In the genomic region with DNA sequence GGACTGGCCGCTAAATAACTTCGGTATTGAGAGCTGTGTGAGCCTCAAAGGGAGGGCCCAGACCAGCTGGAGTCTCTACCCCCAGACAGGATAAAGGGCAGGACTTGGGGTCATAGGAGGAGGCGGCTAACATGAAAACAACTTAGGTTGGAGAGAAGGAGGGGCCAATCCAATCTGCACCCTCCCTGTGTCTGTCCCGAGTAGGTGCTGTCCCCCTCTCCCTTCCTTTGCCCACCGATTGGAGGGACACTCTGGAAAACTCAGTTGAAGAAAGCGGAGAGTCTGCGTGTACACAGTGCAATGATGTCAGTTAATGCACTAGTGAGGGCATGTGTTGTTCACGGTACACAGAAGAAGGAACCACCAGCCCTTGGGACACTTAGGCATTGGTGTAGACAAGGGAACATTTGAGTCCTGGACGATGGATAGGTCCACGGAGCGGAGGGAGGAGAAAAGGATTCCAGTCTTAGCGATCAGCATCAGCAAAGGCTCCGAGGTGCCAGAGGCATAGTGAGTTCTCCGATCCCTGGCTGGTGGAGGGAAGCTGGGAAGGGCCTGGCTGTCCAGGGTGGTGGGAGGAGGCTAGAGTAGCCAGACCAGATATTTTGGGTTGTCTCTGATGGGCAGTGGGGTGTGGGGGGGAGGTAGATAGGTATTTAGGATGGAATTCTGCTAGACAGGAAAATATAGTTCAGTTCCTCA, we compare ENCODE assay signal across 8 cellular contexts. TPM values are rescaled to one million over a fixed set of nuclear protein-coding genes. Genes with fewer than 3 reads are reported as not detected.
DNase-seq lines count a peak whose midpoint lies in the region; ATAC-seq and TF ChIP-seq lines count a peak whose summit lies in the region.

No MANE protein-coding gene starts in this region.

- H3K9me3 ChIP-seq in cardiac muscle cell (ENCODE audit: low read depth) (no peaks in the 10 kb centered on the region), skeletal muscle satellite cell (replicated peaks; ENCODE audit: low read length) (no peaks in the 10 kb centered on the region)

- H3K36me3 ChIP-seq in cardiac muscle cell (no peaks in the 10 kb centered on the region), skeletal muscle satellite cell (ENCODE audit: insufficient read depth, low read length) (no peaks in the 10 kb centered on the region)

- peaks cover 48% of the 10 kb centered on the region for H3K27me3 ChIP-seq in cardiac muscle cell
- no peaks in the 10 kb centered on the region for H3K27me3 ChIP-seq in skeletal muscle satellite cell (ENCODE audit: control insufficient read depth, insufficient read depth, low read length)

- TF ChIP-seq CTCF in cardiac muscle cell (IDR thresholded peaks at IDR 0.05; ENCODE audit: low read depth, low read length), result no peak

- DNase-seq in SW 1271 (lab: John Stamatoyannopoulos, UW) (peak; percentile 68 to 82), cardiac muscle cell (ENCODE audit: low read depth in 1 of 2, low spot score in 1 of 2) (no peak), HPDE6-E6E7 (ENCODE audit: extremely low spot score) (no peak)
- no peak for DNase-seq in stimulated activated CD4-positive, alpha-beta T cell treated with anti-CD3 and anti-CD28 coated beads, Interleukin-15, amount 100 ng/mL, for 24 hours

- peak overlapping the region; percentile 86 for H3K4me2 ChIP-seq in skeletal muscle satellite cell (ENCODE audit: low read length)

- H3K4me3 ChIP-seq in cardiac muscle cell (peak overlapping the region; percentile 37), skeletal muscle satellite cell (ENCODE audit: low read length) (peak overlapping the region; percentile 60)

- peak overlapping the region; percentile 78 for H3K9ac ChIP-seq in skeletal muscle satellite cell (ENCODE audit: low read depth, low read length)

- peaks cover 19% of the 10 kb centered on the region for H3K4me1 ChIP-seq in cardiac muscle cell (ENCODE audit: low read depth)
- H3K4me1 ChIP-seq in skeletal muscle satellite cell (ENCODE audit: control insufficient read depth, insufficient read depth, low read length), result peaks cover 51% of the 10 kb centered on the region

- H3K27ac ChIP-seq in cardiac muscle cell, result peak overlapping the region; percentile 54

- ATAC-seq in GM21723 (IDR thresholded peaks at IDR 0.05; ENCODE audit: unreplicated experiment) (peak; percentile 6), GM19395 (IDR thresholded peaks at IDR 0.05; ENCODE audit: unreplicated experiment) (no peak), HG02852 (IDR thresholded peaks at IDR 0.05; ENCODE audit: unreplicated experiment) (no peak)

RNA-seq across cellular contexts. Expression of a gene that starts 0.8 kb away (rescaled TPM):
- total RNA-seq in cardiac muscle cell, result 33.7 and 40.6 TPM in 2 replicates
- polyA plus RNA-seq in cardiac muscle cell, result 19.4 and 31.1 TPM in 2 replicates
- total RNA-seq in skeletal muscle satellite cell (2012; rRNA removed), result 17.3 and 24.3 TPM in 2 replicates

RNA-seq across cellular contexts. Expression of a gene that starts 6.6 kb away (rescaled TPM):
- total RNA-seq in cardiac muscle cell, result 0.63 and 7.9 TPM in 2 replicates
- polyA plus RNA-seq in cardiac muscle cell, result 1.7 and 2.6 TPM in 2 replicates
- 0.66 and 6.1 TPM in 2 replicates for total RNA-seq in skeletal muscle satellite cell (2012; rRNA removed)

RNA-seq across cellular contexts. Expression of a gene that starts 11.3 kb away (rescaled TPM):
- total RNA-seq in cardiac muscle cell, result 8.7 and 9.0 TPM in 2 replicates
- polyA plus RNA-seq in cardiac muscle cell, result 6.8 and 9.3 TPM in 2 replicates
- 13.2 and 16.6 TPM in 2 replicates for total RNA-seq in skeletal muscle satellite cell (2012; rRNA removed)

RNA-seq across cellular contexts. Expression of a gene that starts 11.4 kb away (rescaled TPM):
- 5.4 and 12.2 TPM in 2 replicates for total RNA-seq in cardiac muscle cell
- 6.7 and 11.9 TPM in 2 replicates for polyA plus RNA-seq in cardiac muscle cell
- 18.1 and 19.3 TPM in 2 replicates for total RNA-seq in skeletal muscle satellite cell (2012; rRNA removed)

RNA-seq across cellular contexts. Expression of a gene that starts 12.7 kb away (rescaled TPM):
- total RNA-seq in cardiac muscle cell, result 57.8 and 78.1 TPM in 2 replicates
- 47.8 and 53.7 TPM in 2 replicates for polyA plus RNA-seq in cardiac muscle cell
- 10.6 and 14.9 TPM in 2 replicates for total RNA-seq in skeletal muscle satellite cell (2012; rRNA removed)

Comparison
In these comparisons a context has a peak if more than half of its experiments do, and no peak if none do; other contexts are left out.
1. DNase-seq: peak in SW 1271 (2 of 2); none in cardiac muscle cell (0 of 2), HPDE6-E6E7 (single experiment) and stimulated activated CD4-positive, alpha-beta T cell treated with anti-CD3 and anti-CD28 coated beads, Interleukin-15, amount 100 ng/mL, for 24 hours (single experiment).